In the genomic region with DNA sequence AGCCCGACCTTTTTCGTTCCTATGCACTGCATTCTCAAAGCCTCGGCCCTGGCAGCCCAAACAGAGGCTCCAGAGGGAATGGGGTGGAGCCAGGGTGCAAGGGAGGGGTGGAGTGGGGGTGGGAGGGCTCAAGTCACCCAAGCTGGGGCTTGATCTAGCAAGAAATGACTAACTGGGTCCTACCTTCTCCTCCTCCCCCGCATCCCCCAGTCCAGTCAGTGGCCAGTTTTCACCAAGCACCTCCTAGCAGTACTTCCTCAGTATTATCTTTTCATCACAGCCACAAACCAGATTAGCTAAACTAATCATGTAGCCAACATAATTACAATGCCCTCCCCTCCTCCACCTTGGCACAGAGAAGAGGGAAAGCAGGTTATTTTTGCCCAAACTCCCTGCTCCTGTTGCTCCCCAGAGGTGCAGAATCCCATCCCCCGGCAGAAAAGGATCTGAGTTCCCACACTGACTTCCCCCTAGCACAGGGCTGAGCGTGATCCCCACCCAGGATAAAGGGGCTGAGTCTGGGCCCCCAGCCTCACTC, we compare ENCODE assay signal across 6 cellular contexts. TPM values are rescaled to one million over a fixed set of nuclear protein-coding genes. Genes with fewer than 3 reads are reported as not detected.
DNase-seq lines count a peak whose midpoint lies in the region; ATAC-seq and TF ChIP-seq lines count a peak whose summit lies in the region.

No MANE protein-coding gene starts in this region.

- no peak overlapping the region for H3K27ac ChIP-seq in naive thymus-derived CD4-positive, alpha-beta T cell (ENCODE audit: low read depth, low read length)

- no peak overlapping the region for H3K27ac Mint-ChIP-seq in naive thymus-derived CD4-positive, alpha-beta T cell

- POLR2A ChIA-PET in naive thymus-derived CD4-positive, alpha-beta T cell (lab: Charles Lee) = no interaction called here

- H3K4me1 ChIP-seq in naive thymus-derived CD4-positive, alpha-beta T cell (ENCODE audit: control insufficient read depth in 2 of 2, insufficient read depth in 2 of 2, low read length in 2 of 2) = peaks cover 0 to 11% of the 10 kb centered on the region in 2 donors

- no peaks in the 10 kb centered on the region for H3K36me3 ChIP-seq in naive thymus-derived CD4-positive, alpha-beta T cell (ENCODE audit: control insufficient read depth in 2 of 3, insufficient read depth in 3 of 3, low read length in 3 of 3)

- H3K36me3 Mint-ChIP-seq in naive thymus-derived CD4-positive, alpha-beta T cell = no peaks in the 10 kb centered on the region

- H3K4me1 Mint-ChIP-seq in naive thymus-derived CD4-positive, alpha-beta T cell = peaks cover 13 to 37% (median 21%) of the 10 kb centered on the region in 7 donors

- no peak for TF ChIP-seq CTCF in astrocyte of the cerebellum (IDR thresholded peaks at IDR 0.05; ENCODE audit: low read depth, low read length, missing control alignments)

- H3K9me3 Mint-ChIP-seq in naive thymus-derived CD4-positive, alpha-beta T cell = no peaks in the 10 kb centered on the region

- CTCF ChIA-PET in naive thymus-derived CD4-positive, alpha-beta T cell (lab: Charles Lee) = no interaction called here

- peaks cover 16 to 49% (median 21%) of the 10 kb centered on the region in 5 donors for H3K27me3 Mint-ChIP-seq in naive thymus-derived CD4-positive, alpha-beta T cell

- intact Hi-C loops in naive thymus-derived CD4-positive, alpha-beta T cell (cut with micrococcal nuclease) = no loop called here

- no peak for ATAC-seq in naive thymus-derived CD4-positive, alpha-beta T cell
- ATAC-seq in HG02884 (IDR thresholded peaks at IDR 0.05; ENCODE audit: unreplicated experiment) (no peak), GM21360 (IDR thresholded peaks at IDR 0.05; ENCODE audit: unreplicated experiment) (no peak)

- in situ Hi-C loops in astrocyte of the cerebellum (cut with HindIII; ENCODE audit: low sequenced_read_pairs) = no loop called here

- H3K9me3 ChIP-seq in naive thymus-derived CD4-positive, alpha-beta T cell (ENCODE audit: control insufficient read depth in 2 of 3, low read length in 3 of 3) = no peaks in the 10 kb centered on the region

- peak overlapping the region; percentile 72 for H3K4me3 ChIP-seq in astrocyte of the cerebellum (ENCODE audit: low read depth, low read length)
- H3K4me3 ChIP-seq in naive thymus-derived CD4-positive, alpha-beta T cell (ENCODE audit: low read length) = no peak overlapping the region

- H3K27me3 ChIP-seq in naive thymus-derived CD4-positive, alpha-beta T cell (ENCODE audit: control insufficient read depth in 2 of 2, insufficient read depth in 2 of 2, low read length in 2 of 2) = peaks cover 0 to 6% of the 10 kb centered on the region in 2 donors

- DNase-seq in GM19240 (ENCODE audit: insufficient read length, low spot score) (peak; percentile 33), astrocyte of the cerebellum (ENCODE audit: low read depth) (no peak), NCI-H1048 (lab: John Stamatoyannopoulos, UW) (no peak)
- no peak for DNase-seq in naive thymus-derived CD4-positive, alpha-beta T cell

- peak overlapping the region in 6 of 10 donors; percentile 2 to 82 (median 16) for H3K4me3 Mint-ChIP-seq in naive thymus-derived CD4-positive, alpha-beta T cell

RNA-seq across cellular contexts. Expression of gene JUP, which starts 2.2 kb away (rescaled TPM):
- total RNA-seq in naive thymus-derived CD4-positive, alpha-beta T cell = 1 to 10 TPM in 2 of 5 experiments, under 1 TPM in 3; 0.24 to 8.2 (median 0.57) TPM
- polyA plus RNA-seq in naive thymus-derived CD4-positive, alpha-beta T cell = under 1 TPM; 0.19 to 0.25 TPM

RNA-seq across cellular contexts. Expression of gene P3H4, which starts 27.5 kb away (rescaled TPM):
- 1 to 10 TPM; 3.6 to 7.0 (median 5.3) TPM for total RNA-seq in naive thymus-derived CD4-positive, alpha-beta T cell
- 1 to 10 TPM; 3.5 to 6.5 TPM for polyA plus RNA-seq in naive thymus-derived CD4-positive, alpha-beta T cell

RNA-seq across cellular contexts. Expression of gene FKBP10, which starts 28.5 kb away (rescaled TPM):
- under 1 TPM in 2 of 5 experiments, not detected in 3; 0.34 to 0.76 TPM for total RNA-seq in naive thymus-derived CD4-positive, alpha-beta T cell
- not detected for polyA plus RNA-seq in naive thymus-derived CD4-positive, alpha-beta T cell

RNA-seq across cellular contexts. Expression of gene HAP1, which starts 49.8 kb away (rescaled TPM):
- total RNA-seq in naive thymus-derived CD4-positive, alpha-beta T cell = under 1 TPM in 1 of 5 experiments, not detected in 4; 0.08 TPM
- not detected for polyA plus RNA-seq in naive thymus-derived CD4-positive, alpha-beta T cell

RNA-seq across cellular contexts. Expression of gene NT5C3B, which starts 51.8 kb away (rescaled TPM):
- total RNA-seq in naive thymus-derived CD4-positive, alpha-beta T cell = 10 to 100 TPM; 26.8 to 41.7 (median 37.2) TPM
- 10 to 100 TPM; 41.9 to 66.7 TPM for polyA plus RNA-seq in naive thymus-derived CD4-positive, alpha-beta T cell
